1 cellular context compared by ENCODE assay signal in genomic region chr19:31568724-31569123, GRCh38.
TF ChIP-seq lines count a peak whose summit lies in the region.

No MANE protein-coding gene starts in this region.

TF ChIP-seq in SK-N-SH treated with all-trans-retinoic acid at 6 μM for 48 hours, 23 proteins besides CTCF, POLR2A, EP300 and RAD21:
- TF ChIP-seq CSRNP3 (CRISPR knock-in tag; IDR thresholded peaks at IDR 0.05) (no peak), TCF4 (CRISPR knock-in tag; IDR thresholded peaks at IDR 0.05; ENCODE audit: borderline replicate concordance) (peak; percentile 54; the same call in 1 of the 2 replicates)
